ENCODE assay signal across 25 cellular contexts in the genomic region with DNA sequence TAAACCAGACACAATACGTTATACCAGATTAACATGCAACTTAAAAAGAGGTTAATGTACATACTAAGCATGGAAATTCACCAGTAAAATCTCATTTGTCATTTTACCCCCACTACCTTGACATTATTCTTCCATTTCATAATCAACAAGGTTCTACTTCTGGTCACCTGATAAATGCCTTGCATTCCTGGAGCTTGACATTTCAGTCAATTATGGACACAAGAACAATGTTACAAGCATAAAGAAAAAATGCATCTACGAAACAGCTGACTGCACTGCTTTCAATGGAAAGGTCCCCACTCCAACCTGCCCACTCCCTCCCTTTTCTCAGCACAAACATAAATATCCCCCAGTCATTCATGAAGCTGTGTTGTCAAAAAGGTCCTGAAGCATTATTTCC. TPM values are rescaled to one million over a fixed set of nuclear protein-coding genes. Genes with fewer than 3 reads are reported as not detected.
A peak's percentile ranks its signal among the peaks of the same experiment; 100 is the strongest.
DNase-seq lines count a peak whose midpoint lies in the region; ATAC-seq and TF ChIP-seq lines count a peak whose summit lies in the region.
"Had no signal": no experiment of that assay in that cellular context is flagged by ENCODE, and none has a peak within 500 bp of the region (broad histone marks: within the 10 kb centered on the region; RNA-seq: fewer than 3 reads in every experiment).

No MANE protein-coding gene starts in this region.

- H3K27ac Mint-ChIP-seq in activated naive CD4-positive, alpha-beta T cell treated with anti-CD3 and anti-CD28 coated beads, Interleukin-2, amount 10 ng/mL, durations not matched to agents 7 days and 5 days: peak overlapping the region; percentile 33
- peak overlapping the region in 1 of 2 donors; percentile 4 for H3K27ac Mint-ChIP-seq in activated naive CD4-positive, alpha-beta T cell treated with anti-CD3 and anti-CD28 coated beads, Interleukin-2, amount 50 U/mL, for 72 hours
- peak overlapping the region in 2 of 3 experiments; percentile 4 to 26 for H3K27ac Mint-ChIP-seq in nephron
- peak overlapping the region; percentile 61 for H3K27ac Mint-ChIP-seq in stimulated activated memory B cell treated with anti-CD40 and anti-IgM and Interleukin-4, amounts not matched to agents 10 μg/mL and 1 μg/mL and 100 μg/mL, for 72 hours
- no peak overlapping the region for H3K27ac Mint-ChIP-seq in T-helper 17 cell
- H3K27ac Mint-ChIP-seq: activated CD8-positive, alpha-beta memory T cell treated with anti-CD3 and anti-CD28 coated beads, Interleukin-2, amount 10 ng/mL, durations not matched to agents 7 days and 5 days; activated T-cell treated with anti-CD3 and anti-CD28 coated beads, Interleukin-2, amount 50 U/mL, for 72 hours; B cell; T-helper 1 cell treated with Interleukin-12 subunit alpha and Interleukin-12 subunit beta and Interleukin-4 antibody, amounts not matched to agents 30 μg/mL and 1 μg/mL, for 36 hours; type B pancreatic cell had no signal

- no peak overlapping the region for H3K4me3 Mint-ChIP-seq in activated naive CD4-positive, alpha-beta T cell treated with anti-CD3 and anti-CD28 coated beads, Interleukin-2, amount 10 ng/mL, durations not matched to agents 7 days and 5 days
- H3K4me3 Mint-ChIP-seq in nephron: no peak overlapping the region
- H3K4me3 Mint-ChIP-seq in stimulated activated memory B cell treated with anti-CD40 and anti-IgM and Interleukin-4, amounts not matched to agents 10 μg/mL and 1 μg/mL and 100 μg/mL, for 72 hours: no peak overlapping the region
- no peak overlapping the region for H3K4me3 Mint-ChIP-seq in T-helper 17 cell
- H3K4me3 Mint-ChIP-seq: activated CD8-positive, alpha-beta memory T cell treated with anti-CD3 and anti-CD28 coated beads, Interleukin-2, amount 10 ng/mL, durations not matched to agents 7 days and 5 days; activated T-cell treated with anti-CD3 and anti-CD28 coated beads, Interleukin-2, amount 50 U/mL, for 72 hours; B cell; CD8-positive, alpha-beta memory T cell; central memory CD8-positive, alpha-beta T cell; naive thymus-derived CD8-positive, alpha-beta T cell; T-helper 1 cell treated with Interleukin-12 subunit alpha and Interleukin-12 subunit beta and Interleukin-4 antibody, amounts not matched to agents 30 μg/mL and 1 μg/mL, for 36 hours; type B pancreatic cell had no signal

- no peaks in the 10 kb centered on the region for H3K4me1 Mint-ChIP-seq in activated naive CD4-positive, alpha-beta T cell treated with anti-CD3 and anti-CD28 coated beads, Interleukin-2, amount 10 ng/mL, durations not matched to agents 7 days and 5 days
- H3K4me1 Mint-ChIP-seq in nephron (peaks cover 17% of the 10 kb centered on the region), T-helper 17 cell (no peaks in the 10 kb centered on the region)
- peaks cover 6% of the 10 kb centered on the region for H3K4me1 Mint-ChIP-seq in stimulated activated memory B cell treated with anti-CD40 and anti-IgM and Interleukin-4, amounts not matched to agents 10 μg/mL and 1 μg/mL and 100 μg/mL, for 72 hours
- H3K4me1 Mint-ChIP-seq: CD8-positive, alpha-beta memory T cell had no signal

- no peak for TF ChIP-seq CTCF in nephron (IDR thresholded peaks at IDR 0.05; ENCODE audit: unreplicated experiment in 3 of 3)

- CTCF ChIA-PET in activated naive CD4-positive, alpha-beta T cell treated with anti-CD3 and anti-CD28 coated beads, Interleukin-2, amount 10 ng/mL, durations not matched to agents 7 days and 5 days (lab: Charles Lee): interaction anchor here (0.7 kb wide), 1 partner anchor 229 kb away, joined by 3 read pairs; no protein-coding TSS in a partner anchor

- no peak for ATAC-seq in activated naive CD4-positive, alpha-beta T cell treated with anti-CD3 and anti-CD28 coated beads, Interleukin-2, amount 50 U/mL, for 72 hours
- no peak for ATAC-seq in stimulated activated memory B cell treated with anti-CD40 and anti-IgM and Interleukin-4, amounts not matched to agents 10 μg/mL and 1 μg/mL and 100 μg/mL, for 72 hours
- ATAC-seq in T-helper 17 cell (no peak), GM21737 (IDR thresholded peaks at IDR 0.05; ENCODE audit: unreplicated experiment) (no peak)
- ATAC-seq: activated CD8-positive, alpha-beta memory T cell treated with anti-CD3 and anti-CD28 coated beads, Interleukin-2, amount 10 ng/mL, durations not matched to agents 7 days and 5 days; activated T-cell treated with anti-CD3 and anti-CD28 coated beads, Interleukin-2, amount 50 U/mL, for 72 hours; heart right ventricle; naive thymus-derived CD8-positive, alpha-beta T cell had no signal

- no peaks in the 10 kb centered on the region for H3K27me3 Mint-ChIP-seq in activated naive CD4-positive, alpha-beta T cell treated with anti-CD3 and anti-CD28 coated beads, Interleukin-2, amount 10 ng/mL, durations not matched to agents 7 days and 5 days
- no peaks in the 10 kb centered on the region for H3K27me3 Mint-ChIP-seq in nephron (ENCODE audit: low read depth)
- H3K27me3 Mint-ChIP-seq in stimulated activated memory B cell treated with anti-CD40 and anti-IgM and Interleukin-4, amounts not matched to agents 10 μg/mL and 1 μg/mL and 100 μg/mL, for 72 hours: no peaks in the 10 kb centered on the region
- H3K27me3 Mint-ChIP-seq in T-helper 17 cell: no peaks in the 10 kb centered on the region
- H3K27me3 Mint-ChIP-seq: activated CD8-positive, alpha-beta memory T cell treated with anti-CD3 and anti-CD28 coated beads, Interleukin-2, amount 10 ng/mL, durations not matched to agents 7 days and 5 days; B cell; CD8-positive, alpha-beta memory T cell; central memory CD8-positive, alpha-beta T cell; naive thymus-derived CD8-positive, alpha-beta T cell; type B pancreatic cell had no signal

- peaks cover 32% of the 10 kb centered on the region for H3K36me3 Mint-ChIP-seq in activated naive CD4-positive, alpha-beta T cell treated with anti-CD3 and anti-CD28 coated beads, Interleukin-2, amount 10 ng/mL, durations not matched to agents 7 days and 5 days
- H3K36me3 Mint-ChIP-seq in activated naive CD4-positive, alpha-beta T cell treated with anti-CD3 and anti-CD28 coated beads, Interleukin-2, amount 50 U/mL, for 72 hours: peaks cover 10 to 12% of the 10 kb centered on the region in 2 donors
- H3K36me3 Mint-ChIP-seq in nephron (ENCODE audit: low read depth): peaks cover 18% of the 10 kb centered on the region
- H3K36me3 Mint-ChIP-seq in stimulated activated memory B cell treated with anti-CD40 and anti-IgM and Interleukin-4, amounts not matched to agents 10 μg/mL and 1 μg/mL and 100 μg/mL, for 72 hours: peaks cover 34% of the 10 kb centered on the region
- peaks cover 2% of the 10 kb centered on the region for H3K36me3 Mint-ChIP-seq in T-helper 17 cell (ENCODE audit: low read depth)

- DNase-seq in activated naive CD4-positive, alpha-beta T cell treated with anti-CD3 and anti-CD28 coated beads, Interleukin-2, amount 10 ng/mL, durations not matched to agents 7 days and 5 days: no peak
- DNase-seq in activated naive CD4-positive, alpha-beta T cell treated with anti-CD3 and anti-CD28 coated beads, Interleukin-2, amount 50 U/mL, for 72 hours (ENCODE audit: low spot score in 2 of 2): no peak
- DNase-seq in astrocyte of the hippocampus (ENCODE audit: low read depth, low spot score) (peak; percentile 15), NCI-H748 (lab: John Stamatoyannopoulos, UW; ENCODE audit: unreplicated experiment) (no peak), T-helper 17 cell (no peak)
- DNase-seq: activated CD4-positive, alpha-beta T cell treated with anti-CD3 and anti-CD28 coated beads, Interleukin-2, amount 50 U/mL, for 1 hour; activated CD8-positive, alpha-beta memory T cell treated with anti-CD3 and anti-CD28 coated beads, Interleukin-2, amount 10 ng/mL, durations not matched to agents 7 days and 5 days; activated naive CD4-positive, alpha-beta T cell treated with anti-CD3 and anti-CD28 coated beads, Interleukin-2, amount 50 U/mL, for 16 hours; activated T-cell treated with anti-CD3 and anti-CD28 coated beads, Interleukin-2, amount 50 U/mL, for 72 hours; CD8-positive, alpha-beta memory T cell; heart right ventricle; naive thymus-derived CD8-positive, alpha-beta T cell; NCI-H1048; NCI-H1694 treated with DMSO at 0.1 percent for 48 hours; NCI-H526 treated with DMSO at 0.1 percent for 48 hours; sigmoid colon; stimulated activated CD8-positive, alpha-beta memory T cell treated with anti-CD3 and anti-CD28 coated beads, Interleukin-4, amount 100 ng/mL, for 48 hours had no signal

- no peaks in the 10 kb centered on the region for H3K9me3 ChIP-seq in T-helper 17 cell (ENCODE audit: control insufficient read depth, low read length, poor library complexity, severe bottlenecking)
- H3K9me3 ChIP-seq: ascending aorta, sigmoid colon had no signal

- no peaks in the 10 kb centered on the region for H3K9me3 Mint-ChIP-seq in activated naive CD4-positive, alpha-beta T cell treated with anti-CD3 and anti-CD28 coated beads, Interleukin-2, amount 10 ng/mL, durations not matched to agents 7 days and 5 days
- peaks cover 0 to 7% of the 10 kb centered on the region in 2 donors for H3K9me3 Mint-ChIP-seq in activated naive CD4-positive, alpha-beta T cell treated with anti-CD3 and anti-CD28 coated beads, Interleukin-2, amount 50 U/mL, for 72 hours
- H3K9me3 Mint-ChIP-seq in nephron: no peaks in the 10 kb centered on the region
- no peaks in the 10 kb centered on the region for H3K9me3 Mint-ChIP-seq in stimulated activated memory B cell treated with anti-CD40 and anti-IgM and Interleukin-4, amounts not matched to agents 10 μg/mL and 1 μg/mL and 100 μg/mL, for 72 hours
- H3K9me3 Mint-ChIP-seq: activated T-cell treated with anti-CD3 and anti-CD28 coated beads, Interleukin-2, amount 50 U/mL, for 72 hours; CD8-positive, alpha-beta memory T cell; central memory CD8-positive, alpha-beta T cell; T-helper 1 cell treated with Interleukin-12 subunit alpha and Interleukin-12 subunit beta and Interleukin-4 antibody, amounts not matched to agents 30 μg/mL and 1 μg/mL, for 36 hours; type B pancreatic cell had no signal

RNA-seq across cellular contexts. Expression of a gene that starts 31.4 kb away (rescaled TPM):
- 10 to 100 TPM; 46.9 to 64.5 TPM for total RNA-seq in activated naive CD4-positive, alpha-beta T cell treated with anti-CD3 and anti-CD28 coated beads, Interleukin-2, amount 50 U/mL, for 72 hours
- 10 to 100 TPM; 27.6 to 30.1 TPM for total RNA-seq in T-helper 17 cell
